Comparison of ENCODE assay signal across 9 cellular contexts in genomic region chr4:113300384-113301011, GRCh38.
DNase-seq lines count a peak whose midpoint lies in the region; ATAC-seq, FAIRE-seq and TF ChIP-seq lines count a peak whose summit lies in the region.
"Had no signal": no experiment of that assay in that cellular context is flagged by ENCODE, and none has a peak within 500 bp of the region (broad histone marks: within the 10 kb centered on the region; RNA-seq: fewer than 3 reads in every experiment).

No MANE protein-coding gene starts in this region.

- intact Hi-C loops in sciatic nerve (cut with DNase I) (no loop called here), posterior vena cava (cut with DNase I) (no loop called here)

- no peak overlapping the region for H3K4me3 ChIP-seq in fibroblast of villous mesenchyme (ENCODE audit: low read depth, low read length)

- TF ChIP-seq CTCF in fibroblast of villous mesenchyme (IDR thresholded peaks at IDR 0.05; ENCODE audit: insufficient read depth, low read depth, low read length), result no peak

- peak; percentile 98 for ATAC-seq in sciatic nerve

- DNase-seq in EH (ENCODE audit: low read depth), result peak; percentile 13
- DNase-seq in RCC 7860 (ENCODE audit: low spot score), result peak; percentile 73
- DNase-seq in fibroblast of villous mesenchyme (ENCODE audit: low read depth), result peak; percentile 76
- no peak for DNase-seq in sciatic nerve (ENCODE audit: low spot score)
- DNase-seq in MV-4-11 (lab: John Stamatoyannopoulos, UW), result no peak
- no peak for DNase-seq in posterior vena cava (ENCODE audit: low spot score)
- no peak for DNase-seq in LoVo (ENCODE audit: low spot score)
- no peak for DNase-seq in activated naive CD4-positive, alpha-beta T cell treated with anti-CD3 and anti-CD28 coated beads, Interleukin-2, amount 50 U/mL, for 16 hours
- DNase-seq: GOT3 had no signal

- FAIRE-seq in RCC 7860 (lab: Jason Lieb, UNC), result no peak

Comparison
In these comparisons a context has a peak if more than half of its experiments do, and no peak if none do; other contexts are left out.
1. DNase-seq: peak in EH (single experiment), RCC 7860 (single experiment) and fibroblast of villous mesenchyme (single experiment); none in sciatic nerve (single experiment), MV-4-11 (single experiment), posterior vena cava (single experiment), LoVo (single experiment) and activated naive CD4-positive, alpha-beta T cell treated with anti-CD3 and anti-CD28 coated beads, Interleukin-2, amount 50 U/mL, for 16 hours (single experiment).